8 cellular contexts compared by ENCODE assay signal in genomic region chr18:35972197-35973000, GRCh38.
A peak's percentile ranks its signal among the peaks of the same experiment; 100 is the strongest.
DNase-seq lines count a peak whose midpoint lies in the region; ATAC-seq lines count a peak whose summit lies in the region.

Gene RMP24, plus strand, starts transcription at chr18:35972679.

- H3K9me3 ChIP-seq in esophagus (ENCODE audit: control insufficient read depth in 2 of 2, insufficient read depth in 1 of 2, low read depth in 1 of 2, low read length in 1 of 2) (no peaks in the 10 kb centered on the region), mucosa of stomach (ENCODE audit: control insufficient read depth, low read length) (no peaks in the 10 kb centered on the region)

- H3K27ac Mint-ChIP-seq in IgD-negative memory B cell: peak within 1 kb of the TSS; percentile 89 to 99 (median 96)

- no peaks in the 10 kb centered on the region for H3K27me3 Mint-ChIP-seq in IgD-negative memory B cell

- peak within 1 kb of the TSS; percentile 69 to 98 for H3K4me3 ChIP-seq in esophagus (ENCODE audit: low read depth in 1 of 2, low read length in 2 of 2)
- peak within 1 kb of the TSS; percentile 62 for H3K4me3 ChIP-seq in mucosa of stomach (ENCODE audit: low read length)

- ATAC-seq in GM21576 (IDR thresholded peaks at IDR 0.05; ENCODE audit: unreplicated experiment): peak; percentile 88

- no peaks in the 10 kb centered on the region for H3K27me3 ChIP-seq in esophagus (ENCODE audit: control insufficient read depth in 1 of 2, insufficient read depth in 2 of 2, low read length in 2 of 2)
- no peaks in the 10 kb centered on the region for H3K27me3 ChIP-seq in mucosa of stomach (ENCODE audit: control insufficient read depth, insufficient read depth, low read length)

- H3K4me1 ChIP-seq in esophagus (ENCODE audit: control insufficient read depth in 2 of 2, insufficient read depth in 2 of 2, low read length in 1 of 2) (peaks cover 0 to 2% of the 10 kb centered on the region in 2 donors), mucosa of stomach (ENCODE audit: control insufficient read depth, insufficient read depth, low read length) (peaks cover 21% of the 10 kb centered on the region)

- 0% methylated on average over 59 to 73 of the region's 73 CpGs for WGBS in esophagus, 2 donors

- H3K36me3 Mint-ChIP-seq in IgD-negative memory B cell: peaks cover 4% of the 10 kb centered on the region

- H3K4me3 Mint-ChIP-seq in IgD-negative memory B cell: peak within 1 kb of the TSS; percentile 95 to 100 (median 96)

- DNase-seq in DMS153 (lab: John Stamatoyannopoulos, UW): peak; percentile 91
- DNase-seq in OCI-M1 (lab: John Stamatoyannopoulos, UW): peak; percentile 96
- peak; percentile 93 for DNase-seq in activated T-cell treated with anti-CD3 and anti-CD28 coated beads, Interleukin-2, amount 50 U/mL, for 1 hour
- peak; percentile 95 for DNase-seq in stimulated activated CD8-positive, alpha-beta memory T cell treated with anti-CD3 and anti-CD28 coated beads, Interleukin-4, amount 100 ng/mL, for 48 hours

- peaks cover 0 to 1% of the 10 kb centered on the region in 2 donors for H3K36me3 ChIP-seq in esophagus (ENCODE audit: control insufficient read depth in 2 of 2, insufficient read depth in 2 of 2, low read length in 1 of 2)
- H3K36me3 ChIP-seq in mucosa of stomach (ENCODE audit: control insufficient read depth, insufficient read depth, low read length): no peaks in the 10 kb centered on the region

- peak within 1 kb of the TSS; percentile 87 for H3K9ac ChIP-seq in mucosa of stomach (ENCODE audit: low read length)

- H3K27ac ChIP-seq in esophagus (ENCODE audit: low read depth in 2 of 2, low read length in 1 of 2): peak within 1 kb of the TSS; percentile 96 to 98

- H3K4me1 Mint-ChIP-seq in IgD-negative memory B cell: peaks cover 27 to 48% (median 34%) of the 10 kb centered on the region in 3 donors

- H3K9me3 Mint-ChIP-seq in IgD-negative memory B cell: no peaks in the 10 kb centered on the region

Comparison
In these comparisons a context has a peak if more than half of its experiments do, and no peak if none do; other contexts are left out.
1. Peak in every context shown above with its lines: DNase-seq, ATAC-seq, H3K4me3 ChIP-seq and H3K27ac ChIP-seq.